In the genomic region with DNA sequence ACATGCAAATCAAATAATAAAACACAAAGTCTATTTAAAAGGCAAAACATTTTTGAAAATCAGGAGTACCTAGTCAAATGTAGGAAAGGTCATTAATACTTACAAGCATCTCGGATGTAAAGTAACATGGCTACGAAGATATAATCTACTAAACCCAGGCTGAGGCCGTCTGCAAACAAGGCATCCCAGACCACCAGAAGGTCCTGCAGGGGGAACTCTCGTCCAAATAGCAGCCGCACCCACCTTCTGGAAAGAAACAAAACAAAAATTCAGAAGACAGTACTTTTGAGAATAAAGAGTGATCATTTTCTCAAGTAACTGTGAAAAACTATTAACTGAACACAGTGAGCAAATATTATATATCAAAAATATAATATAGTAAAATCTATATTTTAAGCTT, we compare ENCODE assay signal across 15 cellular contexts.
DNase-seq lines count a peak whose midpoint lies in the region; ATAC-seq, FAIRE-seq and TF ChIP-seq lines count a peak whose summit lies in the region.
"Had no signal": no experiment of that assay in that cellular context is flagged by ENCODE, and none has a peak within 500 bp of the region (broad histone marks: within the 10 kb centered on the region; RNA-seq: fewer than 3 reads in every experiment).

No MANE protein-coding gene starts in this region.

- no peaks in the 10 kb centered on the region for H3K79me1 ChIP-seq in mesendoderm (ENCODE audit: low read length)

- no peak overlapping the region for H3K23ac ChIP-seq in mesendoderm (ENCODE audit: low read length)

- H3K4me1 ChIP-seq in endodermal cell (ENCODE audit: control insufficient read depth, insufficient read depth, low read length) (no peaks in the 10 kb centered on the region), mesendoderm (ENCODE audit: control insufficient read depth, low read depth, low read length) (no peaks in the 10 kb centered on the region)
- H3K4me1 ChIP-seq: BLaER1 treated with 17β-estradiol and CSF1 and Interleukin-3, amounts not matched to agents 10 nM and 100 nM had no signal

- no peak overlapping the region for H3K4me3 Mint-ChIP-seq in endodermal cell
- H3K4me3 Mint-ChIP-seq: CD4-positive, CD25-positive, alpha-beta regulatory T cell; IgD-negative memory B cell had no signal

- H4K8ac ChIP-seq in mesendoderm (ENCODE audit: low read depth, low read length) = no peak overlapping the region

- H3K27me3 ChIP-seq in endodermal cell (ENCODE audit: control insufficient read depth, insufficient read depth, low read length, poor library complexity, severe bottlenecking) = no peaks in the 10 kb centered on the region
- no peaks in the 10 kb centered on the region for H3K27me3 ChIP-seq in mesendoderm (ENCODE audit: insufficient read depth, low read length, poor library complexity)
- H3K27me3 ChIP-seq: BLaER1 treated with 17β-estradiol and CSF1 and Interleukin-3, amounts not matched to agents 10 nM and 100 nM had no signal

- H3K4me2 ChIP-seq in mesendoderm (ENCODE audit: low read length) = no peak overlapping the region
- H3K4me2 ChIP-seq: BLaER1 treated with 17β-estradiol and CSF1 and Interleukin-3, amounts not matched to agents 10 nM and 100 nM had no signal

- H3K27me3 Mint-ChIP-seq in endodermal cell (ENCODE audit: insufficient read depth) = no peaks in the 10 kb centered on the region
- H3K27me3 Mint-ChIP-seq: CD4-positive, CD25-positive, alpha-beta regulatory T cell; IgD-negative memory B cell had no signal

- H3K9ac ChIP-seq in endodermal cell (ENCODE audit: extremely low read depth, low read length, poor library complexity, severe bottlenecking) (no peak overlapping the region), mesendoderm (ENCODE audit: low read length) (no peak overlapping the region)
- H3K9ac ChIP-seq: BLaER1 treated with 17β-estradiol and CSF1 and Interleukin-3, amounts not matched to agents 10 nM and 100 nM had no signal

- no peaks in the 10 kb centered on the region for H3K36me3 Mint-ChIP-seq in endodermal cell (ENCODE audit: low read depth)

- H2AK5ac ChIP-seq in mesendoderm (ENCODE audit: low read length) = no peak overlapping the region

- H3K18ac ChIP-seq in mesendoderm (ENCODE audit: low read length) = no peak overlapping the region

- no peak overlapping the region for H3K27ac ChIP-seq in endodermal cell (ENCODE audit: low read depth, low read length)
- no peak overlapping the region for H3K27ac ChIP-seq in mesendoderm (ENCODE audit: low read depth, low read length)
- H3K27ac ChIP-seq: BLaER1 treated with 17β-estradiol and CSF1 and Interleukin-3, amounts not matched to agents 10 nM and 100 nM had no signal

- H2BK5ac ChIP-seq in mesendoderm (ENCODE audit: low read length) = no peak overlapping the region

- no peak for DNase-seq in GM19239 (ENCODE audit: insufficient read length, low spot score)
- no peak for DNase-seq in LNCaP clone FGC (ENCODE audit: low read depth)
- DNase-seq in endodermal cell = peak; percentile 52
- DNase-seq in mesendoderm = peak; percentile 18
- DNase-seq in RCC 7860 (ENCODE audit: low spot score) = no peak
- DNase-seq in stimulated activated CD4-positive, alpha-beta T cell treated with anti-CD3 and anti-CD28 coated beads, Interleukin-4, amount 100 ng/mL, for 1 hour = no peak
- DNase-seq: 8988T; AML-193; CD4-positive, CD25-positive, alpha-beta regulatory T cell; GF-D8; GOT3 had no signal

- peaks cover 6% of the 10 kb centered on the region for H3K36me3 ChIP-seq in endodermal cell (ENCODE audit: control insufficient read depth, insufficient read depth, low read length)
- no peaks in the 10 kb centered on the region for H3K36me3 ChIP-seq in mesendoderm (ENCODE audit: control insufficient read depth, insufficient read depth, low read length)

- peaks cover 3% of the 10 kb centered on the region for H3K4me1 Mint-ChIP-seq in endodermal cell

- FAIRE-seq in GM19239 (lab: Jason Lieb, UNC) (peak; percentile 79), RCC 7860 (lab: Jason Lieb, UNC) (no peak)

- 86 to 100% methylated on average over 1 to 5 of the region's 5 CpGs for WGBS in endodermal cell (ENCODE audit: insufficient coverage in 1 of 2, insufficient read length in 1 of 2), 2 experiments
- whole genome bisulfite sequencing in mesendoderm (ENCODE audit: extremely low coverage, insufficient coverage, low lambda C conversion rate) = no CpG with 5 or more reads among the region's 5 CpGs

- TF ChIP-seq CTCF in LNCaP clone FGC (IDR thresholded peaks at IDR 0.05; ENCODE audit: control insufficient read depth, extremely low read depth, insufficient read depth) (0 out of 2 replicates have a peak, but pooled peaks have one; percentile 2), endodermal cell (conservative IDR thresholded peaks at IDR 0.05) (peak; percentile 44)

- H3K79me2 ChIP-seq in mesendoderm (ENCODE audit: control insufficient read depth, insufficient read depth, low read length) = no peaks in the 10 kb centered on the region

- no peak overlapping the region for H3K56ac ChIP-seq in mesendoderm (ENCODE audit: low read length)

- ATAC-seq in HG02571 (IDR thresholded peaks at IDR 0.05; ENCODE audit: unreplicated experiment) = no peak
- ATAC-seq: HCT116 had no signal

- H4K5ac ChIP-seq in mesendoderm (ENCODE audit: low read length) = no peak overlapping the region

- H3K9me3 ChIP-seq in endodermal cell (ENCODE audit: control insufficient read depth, low read length) = no peaks in the 10 kb centered on the region
- H3K9me3 ChIP-seq: BLaER1 treated with 17β-estradiol and CSF1 and Interleukin-3, amounts not matched to agents 10 nM and 100 nM had no signal

- H3K9me3 Mint-ChIP-seq in endodermal cell = no peaks in the 10 kb centered on the region
- H3K9me3 Mint-ChIP-seq: CD4-positive, CD25-positive, alpha-beta regulatory T cell; IgD-negative memory B cell had no signal

- H2BK15ac ChIP-seq in mesendoderm (replicated peaks; ENCODE audit: low read depth) = no peak overlapping the region

- H3K27ac Mint-ChIP-seq in endodermal cell = no peak overlapping the region
- H3K27ac Mint-ChIP-seq: CD4-positive, CD25-positive, alpha-beta regulatory T cell; IgD-negative memory B cell had no signal

- no peak overlapping the region for H2BK120ac ChIP-seq in mesendoderm (ENCODE audit: low read depth, low read length)

- H3K4me3 ChIP-seq in LNCaP clone FGC (ENCODE audit: low read depth, low read length) (no peak overlapping the region), endodermal cell (ENCODE audit: low read length) (no peak overlapping the region), mesendoderm (ENCODE audit: low read length) (no peak overlapping the region)
- H3K4me3 ChIP-seq: BLaER1 treated with 17β-estradiol and CSF1 and Interleukin-3, amounts not matched to agents 10 nM and 100 nM had no signal

- no peak overlapping the region for H3K4ac ChIP-seq in mesendoderm (ENCODE audit: low read depth, low read length)

Comparison
In these comparisons a context has a peak if more than half of its experiments do, and no peak if none do; other contexts are left out.
1. DNase-seq: peak in endodermal cell (single experiment) and mesendoderm (single experiment); none in GM19239 (single experiment), LNCaP clone FGC (single experiment), RCC 7860 (single experiment) and stimulated activated CD4-positive, alpha-beta T cell treated with anti-CD3 and anti-CD28 coated beads, Interleukin-4, amount 100 ng/mL, for 1 hour (single experiment).